In the genomic region with DNA sequence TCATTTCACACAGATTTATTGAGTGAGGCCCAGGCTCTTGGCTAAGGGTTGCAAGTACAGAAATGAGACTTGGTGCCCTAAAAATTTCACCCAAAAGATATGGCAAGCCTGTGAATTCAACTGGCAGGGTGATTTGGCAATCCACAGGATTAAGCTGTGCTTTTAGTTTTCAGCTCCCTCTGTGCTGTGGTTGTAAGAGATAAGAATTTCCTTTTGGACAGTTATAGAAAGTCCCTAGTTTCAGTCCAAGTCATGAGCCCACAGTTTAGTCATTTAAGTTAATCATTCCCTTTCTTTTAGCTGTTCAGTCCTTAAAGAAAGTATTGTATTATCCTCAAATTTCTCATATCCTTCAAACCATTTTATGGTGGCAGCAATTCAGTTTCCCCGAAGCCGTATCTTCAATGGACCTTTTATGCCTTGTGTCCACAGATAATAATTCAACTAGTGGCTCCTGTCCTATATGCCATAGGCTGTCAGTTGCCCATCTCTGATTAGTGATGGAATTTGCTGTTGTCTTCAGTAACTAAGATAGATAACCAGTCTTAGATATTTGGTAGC, we compare ENCODE assay signal across 11 cellular contexts.
A peak's percentile ranks its signal among the peaks of the same experiment; 100 is the strongest.
DNase-seq lines count a peak whose midpoint lies in the region; ATAC-seq, FAIRE-seq and TF ChIP-seq lines count a peak whose summit lies in the region.
"Had no signal": no experiment of that assay in that cellular context is flagged by ENCODE, and none has a peak within 500 bp of the region (broad histone marks: within the 10 kb centered on the region; RNA-seq: fewer than 3 reads in every experiment).

No MANE protein-coding gene starts in this region.

- FAIRE-seq in GM19239 (lab: Jason Lieb, UNC) = peak; percentile 96
- FAIRE-seq in astrocyte (lab: Jason Lieb, UNC) = no peak

- no peaks in the 10 kb centered on the region for H3K36me3 ChIP-seq in astrocyte (ENCODE audit: insufficient read depth, low read length)

- H3K27me3 ChIP-seq in astrocyte (ENCODE audit: insufficient read depth, low read length) = no peaks in the 10 kb centered on the region

- H3K4me3 Mint-ChIP-seq in astrocyte (ENCODE audit: unreplicated experiment) = no peak overlapping the region
- H3K4me3 Mint-ChIP-seq in osteocyte (ENCODE audit: unreplicated experiment) = no peak overlapping the region
- H3K4me3 Mint-ChIP-seq: endodermal cell had no signal

- H3K9me3 Mint-ChIP-seq in astrocyte (ENCODE audit: unreplicated experiment) (peaks cover 8% of the 10 kb centered on the region), osteocyte (ENCODE audit: unreplicated experiment) (no peaks in the 10 kb centered on the region)

- H3K27ac Mint-ChIP-seq in astrocyte (ENCODE audit: unreplicated experiment) = no peak overlapping the region
- no peak overlapping the region for H3K27ac Mint-ChIP-seq in osteocyte (ENCODE audit: unreplicated experiment)
- H3K27ac Mint-ChIP-seq: endodermal cell had no signal

- POLR2A ChIA-PET in RWPE1 (lab: Yijun Ruan, JAX; ENCODE audit: low non-redundant PET) = no interaction called here

- no peak overlapping the region for H3K9ac ChIP-seq in astrocyte (ENCODE audit: low read length)

- no peak overlapping the region for H2AFZ ChIP-seq in astrocyte (ENCODE audit: low read depth, low read length)

- ATAC-seq in HG02943 (IDR thresholded peaks at IDR 0.05; ENCODE audit: low read depth, unreplicated experiment) = peak; percentile 88
- ATAC-seq: SK-N-SH treated with all-trans-retinoic acid at 6 μM for 48 hours had no signal

- CTCF ChIA-PET in RWPE1 (lab: Yijun Ruan, JAX) = interaction anchor here (0.6 kb wide), 1 partner anchor 43 kb away, joined by 3 read pairs; no protein-coding TSS in a partner anchor

- H3K4me1 Mint-ChIP-seq in astrocyte (ENCODE audit: low read depth, unreplicated experiment) (no peaks in the 10 kb centered on the region), osteocyte (ENCODE audit: unreplicated experiment) (no peaks in the 10 kb centered on the region)
- H3K4me1 Mint-ChIP-seq: endodermal cell had no signal

- H3K4me1 ChIP-seq in astrocyte (ENCODE audit: insufficient read depth, low read length) = no peaks in the 10 kb centered on the region

- no peaks in the 10 kb centered on the region for H3K9me3 ChIP-seq in astrocyte (ENCODE audit: insufficient read depth, low read depth, low read length)

- peaks cover 9% of the 10 kb centered on the region for H3K27me3 Mint-ChIP-seq in astrocyte (ENCODE audit: low read depth, unreplicated experiment)
- peaks cover 51% of the 10 kb centered on the region for H3K27me3 Mint-ChIP-seq in osteocyte (ENCODE audit: unreplicated experiment)

- no peaks in the 10 kb centered on the region for H3K79me2 ChIP-seq in astrocyte (ENCODE audit: insufficient read depth, low read length)

- DNase-seq in GM19239 (ENCODE audit: insufficient read length, low spot score) (no peak), astrocyte (ENCODE audit: low read depth) (peak; percentile 70), osteocyte (ENCODE audit: extremely low spot score, unreplicated experiment) (peak; percentile 8), RWPE1 (ENCODE audit: low spot score) (no peak), NCI-H526 treated with DMSO at 0.1 percent for 48 hours (lab: John Stamatoyannopoulos, UW) (no peak)
- no peak for DNase-seq in activated CD4-positive, alpha-beta T cell treated with anti-CD3 and anti-CD28 coated beads for 48 hours
- DNase-seq: endodermal cell; NCI-H1092; stimulated activated CD4-positive, alpha-beta T cell treated with anti-CD3 and anti-CD28 coated beads, Interleukin-2, amount 100 ng/mL, for 24 hours had no signal

- TF ChIP-seq CTCF in astrocyte (IDR thresholded peaks at IDR 0.05; ENCODE audit: insufficient read depth, low read depth, low read length) = no peak
- no peak for TF ChIP-seq CTCF in osteocyte (IDR thresholded peaks at IDR 0.05)
- no peak for TF ChIP-seq CTCF in RWPE1 (conservative IDR thresholded peaks at IDR 0.05; ENCODE audit: low read depth)

- no peak overlapping the region for H3K4me3 ChIP-seq in astrocyte (ENCODE audit: insufficient read depth, low read depth, low read length)

- H3K36me3 Mint-ChIP-seq in astrocyte (ENCODE audit: low read depth, unreplicated experiment) = peaks cover 3% of the 10 kb centered on the region
- no peaks in the 10 kb centered on the region for H3K36me3 Mint-ChIP-seq in osteocyte (ENCODE audit: unreplicated experiment)

- no peak overlapping the region for H3K4me2 ChIP-seq in astrocyte (ENCODE audit: low read length)

- H3K27ac ChIP-seq in astrocyte (ENCODE audit: low read depth, low read length) (no peak overlapping the region), RWPE1 (no peak overlapping the region)

- H4K20me1 ChIP-seq in astrocyte (ENCODE audit: insufficient read depth, low read length) = no peaks in the 10 kb centered on the region

Comparison
In these comparisons a context has a peak if more than half of its experiments do, and no peak if none do; other contexts are left out.
1. DNase-seq: peak in astrocyte (single experiment) and osteocyte (single experiment); none in GM19239 (single experiment), RWPE1 (single experiment), activated CD4-positive, alpha-beta T cell treated with anti-CD3 and anti-CD28 coated beads for 48 hours (single experiment) and NCI-H526 treated with DMSO at 0.1 percent for 48 hours (single experiment).